8 cellular contexts compared by ENCODE assay signal in the genomic region with DNA sequence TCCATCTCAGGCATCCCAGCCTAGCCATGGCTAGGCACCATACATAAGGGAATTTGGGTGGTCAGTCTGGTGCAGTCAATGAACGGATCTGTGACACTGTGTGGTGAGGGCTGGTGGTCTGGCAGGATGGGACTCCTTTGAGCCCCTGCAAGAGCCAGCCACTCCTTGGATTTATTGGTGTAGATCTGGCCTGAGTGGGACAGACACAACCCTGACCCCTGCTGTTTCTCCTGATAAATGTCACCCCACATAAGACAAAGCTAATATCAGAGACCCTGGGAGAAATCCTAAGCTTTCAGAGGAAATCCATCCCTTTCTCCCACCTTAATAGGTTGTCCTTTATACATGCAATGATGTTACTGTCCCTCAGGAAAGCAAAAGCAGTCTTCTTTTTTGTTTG. TPM values are rescaled to one million over a fixed set of nuclear protein-coding genes. Genes with fewer than 3 reads are reported as not detected.
DNase-seq lines count a peak whose midpoint lies in the region; ATAC-seq and TF ChIP-seq lines count a peak whose summit lies in the region.

No MANE protein-coding gene starts in this region.

- peaks cover 20% of the 10 kb centered on the region for H4K20me1 ChIP-seq in DND-41 (ENCODE audit: insufficient read depth, low read length)

- H3K9ac ChIP-seq in DND-41 (ENCODE audit: low read depth, low read length): no peak overlapping the region

- H3K4me3 Mint-ChIP-seq in activated CD8-positive, alpha-beta T cell treated with anti-CD3 and anti-CD28 coated beads for 36 hours: peak overlapping the region; percentile 26

- H3K27me3 ChIP-seq in DND-41 (ENCODE audit: insufficient read depth, low read length, poor library complexity): no peaks in the 10 kb centered on the region

- no peak overlapping the region for H3K27ac ChIP-seq in DND-41 (ENCODE audit: low read length)

- peak; percentile 52 for TF ChIP-seq CTCF in DND-41 (IDR thresholded peaks at IDR 0.05; ENCODE audit: borderline replicate concordance, extremely low read depth, low read length, poor library complexity, severe bottlenecking)
- TF ChIP-seq CTCF in activated CD8-positive, alpha-beta T cell treated with anti-CD3 and anti-CD28 coated beads for 36 hours (IDR thresholded peaks at IDR 0.05): peak; percentile 17

- POLR2A ChIA-PET in activated CD8-positive, alpha-beta T cell treated with anti-CD3 and anti-CD28 coated beads for 36 hours (lab: Charles Lee): interaction anchor here (1.3 kb wide), 1 partner anchor 17 kb away, joined by 4 read pairs; no protein-coding TSS in a partner anchor

- peaks cover 5% of the 10 kb centered on the region for H3K27me3 Mint-ChIP-seq in activated CD8-positive, alpha-beta T cell treated with anti-CD3 and anti-CD28 coated beads for 36 hours

- ATAC-seq in DND-41 (ENCODE audit: insufficient read depth, low read depth) (no peak), HG02798 (IDR thresholded peaks at IDR 0.05; ENCODE audit: poor library complexity, unreplicated experiment) (no peak), GM18519 (IDR thresholded peaks at IDR 0.05; ENCODE audit: low FRiP score, unreplicated experiment) (no peak)
- no peak for ATAC-seq in activated CD8-positive, alpha-beta T cell treated with anti-CD3 and anti-CD28 coated beads for 36 hours

- H3K9me3 ChIP-seq in DND-41 (ENCODE audit: insufficient read depth, low read length, severe bottlenecking): no peaks in the 10 kb centered on the region

- H3K4me3 ChIP-seq in DND-41 (ENCODE audit: low read depth in 1 of 2, low read length in 2 of 2): no peak overlapping the region

- H3K9me3 Mint-ChIP-seq in activated CD8-positive, alpha-beta T cell treated with anti-CD3 and anti-CD28 coated beads for 36 hours: no peaks in the 10 kb centered on the region

- H3K36me3 Mint-ChIP-seq in activated CD8-positive, alpha-beta T cell treated with anti-CD3 and anti-CD28 coated beads for 36 hours (ENCODE audit: low read depth): no peaks in the 10 kb centered on the region

- intact Hi-C loops in activated CD8-positive, alpha-beta T cell treated with anti-CD3 and anti-CD28 coated beads for 36 hours (cut with micrococcal nuclease): no loop called here

- no peak overlapping the region for H2AFZ ChIP-seq in DND-41 (ENCODE audit: low read depth, low read length)

- 0 out of 2 replicates have a peak, but pooled peaks cover 6% of the 10 kb centered on the region for H3K36me3 ChIP-seq in DND-41 (ENCODE audit: insufficient read depth, low read length)

- H3K79me2 ChIP-seq in DND-41 (ENCODE audit: insufficient read depth, low read length): peaks cover 24% of the 10 kb centered on the region

- H3K4me1 ChIP-seq in DND-41 (ENCODE audit: insufficient read depth, low read length): peaks cover 25% of the 10 kb centered on the region

- H3K27ac Mint-ChIP-seq in activated CD8-positive, alpha-beta T cell treated with anti-CD3 and anti-CD28 coated beads for 36 hours: no peak overlapping the region

- CTCF ChIA-PET in activated CD8-positive, alpha-beta T cell treated with anti-CD3 and anti-CD28 coated beads for 36 hours (lab: Charles Lee): interaction anchor here (0.7 to 6.4 kb wide), 18 partner anchors 10 to 460 kb away, joined by 3 to 30 read pairs (median 4); partner anchors contain the start of genes MOSPD3, POP7 and SLC12A9

- no peak overlapping the region for H3K4me2 ChIP-seq in DND-41 (ENCODE audit: insufficient read depth, low read length)

- H3K4me1 Mint-ChIP-seq in activated CD8-positive, alpha-beta T cell treated with anti-CD3 and anti-CD28 coated beads for 36 hours (ENCODE audit: low read depth): peaks cover 8% of the 10 kb centered on the region

- no peak for DNase-seq in DND-41
- peak; percentile 34 for DNase-seq in HT1080 (ENCODE audit: low read depth)
- DNase-seq in activated CD8-positive, alpha-beta T cell treated with anti-CD3 and anti-CD28 coated beads for 36 hours: no peak
- DNase-seq in lung microvascular endothelial cell (ENCODE audit: low read depth in 2 of 2): peak; percentile 51 to 54
- DNase-seq in activated effector memory CD4-positive, alpha-beta T cell treated with Interleukin-2 at 50 U/mL for 16 hours: no peak
- no peak for DNase-seq in NCI-H748 treated with DMSO at 0.1 percent for 48 hours (lab: John Stamatoyannopoulos, UW)

RNA-seq across cellular contexts. Expression of gene FBXO24, which starts 2.3 kb away (rescaled TPM):
- total RNA-seq in HT1080 (2014; rRNA removed; shearing (Covaris generic)): 0.37 TPM in 1 of 2 replicates, not detected in the other
- 0.32 and 0.44 TPM in 2 replicates for polyA plus RNA-seq in HT1080 (2015; cell fraction: cytosol; rRNA removed)
- polyA plus RNA-seq in HT1080 (2015; cell fraction: nucleus; rRNA removed): 1.6 and 2.1 TPM in 2 replicates
- total RNA-seq in activated CD8-positive, alpha-beta T cell treated with anti-CD3 and anti-CD28 coated beads for 36 hours: 1 to 10 TPM; 1.4 to 1.5 TPM
- total RNA-seq in lung microvascular endothelial cell: under 0.01 and 0.20 TPM in 2 replicates

RNA-seq across cellular contexts. Expression of gene LRCH4, which starts 2.5 kb away (rescaled TPM):
- 14.3 and 19.7 TPM in 2 replicates for total RNA-seq in HT1080 (2014; rRNA removed; shearing (Covaris generic))
- 31.7 and 32.8 TPM in 2 replicates for polyA plus RNA-seq in HT1080 (2015; cell fraction: cytosol; rRNA removed)
- 110 and 119 TPM in 2 replicates for polyA plus RNA-seq in HT1080 (2015; cell fraction: nucleus; rRNA removed)
- 10 to 100 TPM; 77.7 to 78.7 TPM for total RNA-seq in activated CD8-positive, alpha-beta T cell treated with anti-CD3 and anti-CD28 coated beads for 36 hours
- 5.8 and 6.3 TPM in 2 replicates for total RNA-seq in lung microvascular endothelial cell

RNA-seq across cellular contexts. Expression of gene PCOLCE, which starts 13.7 kb away (rescaled TPM):
- 0.73 and 1.5 TPM in 2 replicates for total RNA-seq in HT1080 (2014; rRNA removed; shearing (Covaris generic))
- polyA plus RNA-seq in HT1080 (2015; cell fraction: cytosol; rRNA removed): 6.3 and 7.5 TPM in 2 replicates
- 30.4 and 32.3 TPM in 2 replicates for polyA plus RNA-seq in HT1080 (2015; cell fraction: nucleus; rRNA removed)
- total RNA-seq in activated CD8-positive, alpha-beta T cell treated with anti-CD3 and anti-CD28 coated beads for 36 hours: 1 to 10 TPM; 3.9 to 4.6 TPM
- 0.22 TPM in 1 of 2 replicates, not detected in the other for total RNA-seq in lung microvascular endothelial cell

RNA-seq across cellular contexts. Expression of gene SAP25, which starts 14.7 kb away (rescaled TPM):
- total RNA-seq in HT1080 (2014; rRNA removed; shearing (Covaris generic)): 0.43 and 1.6 TPM in 2 replicates
- polyA plus RNA-seq in HT1080 (2015; cell fraction: cytosol; rRNA removed): not detected in 2 replicates
- polyA plus RNA-seq in HT1080 (2015; cell fraction: nucleus; rRNA removed): 5.0 and 6.1 TPM in 2 replicates
- 10 to 100 TPM in 1 of 2 experiments, 1 to 10 TPM in 1; 9.9 to 12.8 TPM for total RNA-seq in activated CD8-positive, alpha-beta T cell treated with anti-CD3 and anti-CD28 coated beads for 36 hours
- not detected in 2 replicates for total RNA-seq in lung microvascular endothelial cell

RNA-seq across cellular contexts. Expression of gene MOSPD3, which starts 23.9 kb away (rescaled TPM):
- 3.6 and 13.0 TPM in 2 replicates for total RNA-seq in HT1080 (2014; rRNA removed; shearing (Covaris generic))
- 15.5 and 18.4 TPM in 2 replicates for polyA plus RNA-seq in HT1080 (2015; cell fraction: cytosol; rRNA removed)
- 10.2 and 10.8 TPM in 2 replicates for polyA plus RNA-seq in HT1080 (2015; cell fraction: nucleus; rRNA removed)
- 10 to 100 TPM in 1 of 2 experiments, 1 to 10 TPM in 1; 9.6 to 10.5 TPM for total RNA-seq in activated CD8-positive, alpha-beta T cell treated with anti-CD3 and anti-CD28 coated beads for 36 hours
- 5.2 and 5.4 TPM in 2 replicates for total RNA-seq in lung microvascular endothelial cell

Comparison
In these comparisons a context has a peak if more than half of its experiments do, and no peak if none do; other contexts are left out.
1. DNase-seq: peak in HT1080 (single experiment) and lung microvascular endothelial cell (2 of 2); none in DND-41 (single experiment), activated CD8-positive, alpha-beta T cell treated with anti-CD3 and anti-CD28 coated beads for 36 hours (single experiment), activated effector memory CD4-positive, alpha-beta T cell treated with Interleukin-2 at 50 U/mL for 16 hours (single experiment) and NCI-H748 treated with DMSO at 0.1 percent for 48 hours (single experiment).